14 cellular contexts compared by ENCODE assay signal in genomic region chr2:74039611-74040010, GRCh38. TPM values are rescaled to one million over a fixed set of nuclear protein-coding genes. Genes with fewer than 3 reads are reported as not detected.
DNase-seq lines count a peak whose midpoint lies in the region; ATAC-seq, FAIRE-seq and TF ChIP-seq lines count a peak whose summit lies in the region.
"Had no signal": no experiment of that assay in that cellular context is flagged by ENCODE, and none has a peak within 500 bp of the region (broad histone marks: within the 10 kb centered on the region; RNA-seq: fewer than 3 reads in every experiment).

No MANE protein-coding gene starts in this region.

- WGBS in GM12878 (ENCODE audit: insufficient coverage, insufficient replicate concordance, low lambda C conversion rate, missing lambda C conversion rate), result 75% methylated on average over 2 of the region's 2 CpGs
- WGBS in aorta, 2 donors, result 87 to 88% methylated on average over 2 of the region's 2 CpGs

- H3K9me3 ChIP-seq in BLaER1 (no peaks in the 10 kb centered on the region), GM12878 (replicated peaks; ENCODE audit: control insufficient read depth, insufficient read depth, low read length) (no peaks in the 10 kb centered on the region), aorta (ENCODE audit: control insufficient read depth, low read length) (no peaks in the 10 kb centered on the region)
- H3K9me3 ChIP-seq in CD8-positive, alpha-beta memory T cell (ENCODE audit: low read length), result no peaks in the 10 kb centered on the region

- POLR2A ChIA-PET in CD8-positive, alpha-beta memory T cell (lab: Charles Lee), result no interaction called here
- POLR2A ChIA-PET in GM12878 (lab: Charles Lee), result interaction anchor here (0.9 to 1.8 kb wide), 2 partner anchors 13 to 20 kb away, joined by 4 read pairs; no protein-coding TSS in a partner anchor
- POLR2A ChIA-PET in naive thymus-derived CD8-positive, alpha-beta T cell (lab: Charles Lee), result interaction anchor here (0.6 kb wide), 1 partner anchor 102 kb away, joined by 3 read pairs; no protein-coding TSS in a partner anchor

- H3K27ac ChIP-seq in BLaER1 (no peak overlapping the region), GM12878 (ENCODE audit: control insufficient read depth, insufficient read depth) (no peak overlapping the region), aorta (ENCODE audit: low read depth in 1 of 2, low read length in 2 of 2) (no peak overlapping the region)
- no peak overlapping the region for H3K27ac ChIP-seq in CD8-positive, alpha-beta memory T cell (ENCODE audit: low read depth, low read length)

- no peak for TF ChIP-seq CTCF in GM12878 (IDR thresholded peaks at IDR 0.05 in 2 of 3, conservative IDR thresholded peaks at IDR 0.05 in 1 of 3; ENCODE audit: control insufficient read depth in 2 of 3, extremely low read depth in 1 of 3, insufficient read depth in 1 of 3, low read depth in 3 of 3, low read length in 3 of 3)

- H3K4me1 ChIP-seq in BLaER1 (peaks cover 75% of the 10 kb centered on the region), GM12878 (ENCODE audit: control insufficient read depth, insufficient read depth, low read length) (peaks cover 58% of the 10 kb centered on the region), aorta (ENCODE audit: control insufficient read depth in 1 of 2, insufficient read depth in 2 of 2, low read length in 2 of 2) (no peaks in the 10 kb centered on the region)
- peaks cover 59% of the 10 kb centered on the region for H3K4me1 ChIP-seq in CD8-positive, alpha-beta memory T cell (ENCODE audit: insufficient read depth, low read length)

- peaks cover 0 to 2% (median 0%) of the 10 kb centered on the region in 3 donors for H3K36me3 Mint-ChIP-seq in CD8-positive, alpha-beta memory T cell
- H3K36me3 Mint-ChIP-seq in naive thymus-derived CD8-positive, alpha-beta T cell, result no peaks in the 10 kb centered on the region

- no peak for TF ChIP-seq EP300 in GM12878 (IDR thresholded peaks at IDR 0.05; ENCODE audit: borderline replicate concordance in 1 of 2, control insufficient read depth in 1 of 2, low read depth in 2 of 2, low read length in 2 of 2)

- ATAC-seq in GM12878 (no peak), aorta (ENCODE audit: low FRiP score) (no peak)
- no peak for ATAC-seq in naive thymus-derived CD8-positive, alpha-beta T cell

- H3K27me3 ChIP-seq in BLaER1, result no peaks in the 10 kb centered on the region
- H3K27me3 ChIP-seq in CD8-positive, alpha-beta memory T cell (ENCODE audit: insufficient read depth, low read length, poor library complexity, severe bottlenecking), result no peaks in the 10 kb centered on the region
- H3K27me3 ChIP-seq in GM12878 (replicated peaks in 1 of 2; ENCODE audit: control insufficient read depth in 2 of 2, insufficient read depth in 2 of 2, low read length in 1 of 2), result no peaks in the 10 kb centered on the region
- H3K27me3 ChIP-seq in aorta (ENCODE audit: control insufficient read depth in 1 of 2, insufficient read depth in 2 of 2, low read length in 1 of 2), result no peaks in the 10 kb centered on the region

- TSS peak; percentile 1 for BruUV-seq in GM12878 (replicated peaks; lab: Mats Ljungman, UMichigan)

- H4K20me1 ChIP-seq in BLaER1 (peaks cover 97% of the 10 kb centered on the region), GM12878 (ENCODE audit: control insufficient read depth, insufficient read depth) (peaks cover 3% of the 10 kb centered on the region; the same call in 1 of the 2 replicates)

- intact Hi-C loops in GM12878 (cut with micrococcal nuclease; ENCODE audit: unreplicated experiment) (no loop called here), aorta (cut with DNase I) (no loop called here)

- in situ Hi-C loops in GM12878 (cut with MboI), result no loop called here

- FAIRE-seq in GM12878 (lab: Jason Lieb, UNC), result no peak
- FAIRE-seq in GM19239 (lab: Jason Lieb, UNC), result no peak

- H3K4me3 ChIP-seq in BLaER1, result no peak overlapping the region
- no peak overlapping the region for H3K4me3 ChIP-seq in CD8-positive, alpha-beta memory T cell (ENCODE audit: low read length)
- H3K4me3 ChIP-seq in GM12878, result no peak overlapping the region
- no peak overlapping the region for H3K4me3 ChIP-seq in aorta (ENCODE audit: low read length in 2 of 2)

- DNase-seq in CD8-positive, alpha-beta memory T cell, result no peak
- DNase-seq in GM12878 (ENCODE audit: low read depth, low spot score), result no peak
- DNase-seq in naive thymus-derived CD8-positive, alpha-beta T cell, result no peak
- DNase-seq in ecto neural progenitor cell (ENCODE audit: low spot score), result no peak
- no peak for DNase-seq in aorta
- no peak for DNase-seq in GM19239 (ENCODE audit: insufficient read length, low spot score)
- no peak for DNase-seq in dermis blood vessel endothelial cell
- DNase-seq: DMS53, HCEC 1CT, KBM-7, NCI-H2029, NCI-H510A treated with DMSO at 0.1 percent for 48 hours, SHP77 treated with DMSO at 0.1 percent for 48 hours had no signal

- H3K4me3 Mint-ChIP-seq in CD8-positive, alpha-beta memory T cell, result peak overlapping the region in 1 of 7 donors; percentile 4
- H3K4me3 Mint-ChIP-seq in naive thymus-derived CD8-positive, alpha-beta T cell, result peak overlapping the region in 5 of 10 donors; percentile 1 to 28 (median 8)

- no peaks in the 10 kb centered on the region for H3K27me3 Mint-ChIP-seq in CD8-positive, alpha-beta memory T cell
- no peaks in the 10 kb centered on the region for H3K27me3 Mint-ChIP-seq in naive thymus-derived CD8-positive, alpha-beta T cell

- no peak overlapping the region for H3K9ac ChIP-seq in BLaER1
- no peak overlapping the region for H3K9ac ChIP-seq in GM12878 (ENCODE audit: control insufficient read depth, insufficient read depth, low read length)

- no peaks in the 10 kb centered on the region for H3K9me3 Mint-ChIP-seq in CD8-positive, alpha-beta memory T cell
- no peaks in the 10 kb centered on the region for H3K9me3 Mint-ChIP-seq in naive thymus-derived CD8-positive, alpha-beta T cell

- H3K27ac Mint-ChIP-seq in CD8-positive, alpha-beta memory T cell, result peak overlapping the region in 5 of 8 donors; percentile 5 to 83 (median 64)
- H3K27ac Mint-ChIP-seq in naive thymus-derived CD8-positive, alpha-beta T cell, result peak overlapping the region in 6 of 10 donors; percentile 3 to 85 (median 62)

- H2AFZ ChIP-seq in GM12878 (ENCODE audit: control insufficient read depth, low read depth, low read length), result no peak overlapping the region

- TF ChIP-seq RAD21 in GM12878 (IDR thresholded peaks at IDR 0.05; ENCODE audit: insufficient read depth, low read depth, low read length), result no peak

- SMC1A ChIA-PET in GM12878 (lab: Charles Lee; ENCODE audit: uncharacterized antibody, unreplicated experiment), result interaction anchor here (0.9 to 3.5 kb wide), 7 partner anchors 9 to 64 kb away, joined by 3 to 17 read pairs (median 3); no protein-coding TSS in a partner anchor

- H3K36me3 ChIP-seq in BLaER1 (peaks cover 40% of the 10 kb centered on the region), GM12878 (ENCODE audit: control insufficient read depth in 2 of 2, insufficient read depth in 2 of 2, low read length in 1 of 2) (peaks cover 5 to 15% of the 10 kb centered on the region in 2 experiments; a peak in 3 of 4 replicates), aorta (ENCODE audit: control insufficient read depth in 1 of 2, insufficient read depth in 2 of 2, low read length in 1 of 2) (no peaks in the 10 kb centered on the region)
- no peaks in the 10 kb centered on the region for H3K36me3 ChIP-seq in CD8-positive, alpha-beta memory T cell (ENCODE audit: insufficient read depth, low read length)

- CTCF ChIA-PET in CD8-positive, alpha-beta memory T cell (lab: Charles Lee), result no interaction called here
- CTCF ChIA-PET in GM12878 (lab: Yijun Ruan, JAX), result interaction anchor here (0.6 to 1.0 kb wide), 3 partner anchors 9 to 98 kb away, joined by 3 to 6 read pairs (median 3); no protein-coding TSS in a partner anchor

- peaks cover 56 to 76% (median 76%) of the 10 kb centered on the region in 3 donors for H3K4me1 Mint-ChIP-seq in CD8-positive, alpha-beta memory T cell
- H3K4me1 Mint-ChIP-seq in naive thymus-derived CD8-positive, alpha-beta T cell, result peaks cover 59 to 90% (median 84%) of the 10 kb centered on the region in 4 donors

- H3K79me2 ChIP-seq in GM12878 (ENCODE audit: control insufficient read depth, insufficient read depth, low read length), result peaks cover 95% of the 10 kb centered on the region

- RAD21 ChIA-PET in GM12878 (lab: Charles Lee; ENCODE audit: unreplicated experiment), result interaction anchor here (1.4 to 2.7 kb wide), 2 partner anchors 13 to 40 kb away, joined by 5 to 10 read pairs; no protein-coding TSS in a partner anchor

- H3K4me2 ChIP-seq in BLaER1 (peak overlapping the region; percentile 69), GM12878 (ENCODE audit: control insufficient read depth, insufficient read depth) (peak overlapping the region; percentile 7; the same call in 1 of the 2 replicates)

- TF ChIP-seq POLR2A in GM12878 (IDR thresholded peaks at IDR 0.05; ENCODE audit: low read depth, low read length), result no peak

TF ChIP-seq in GM12878, 131 proteins besides CTCF, POLR2A, EP300 and RAD21 (continues in another document):
- TF ChIP-seq SREBF1 (IDR thresholded peaks at IDR 0.05; ENCODE audit: low read length) (no peak), TBL1XR1 (IDR thresholded peaks at IDR 0.05; ENCODE audit: low read depth, low read length) (no peak)

RNA-seq across cellular contexts. Expression of gene TET3, which starts 54.9 kb away (rescaled TPM):
- total RNA-seq in CD8-positive, alpha-beta memory T cell, result 10 to 100 TPM; 19.9 to 20.5 TPM
- 0.78 TPM for polyA plus RNA-seq in CD8-positive, alpha-beta memory T cell
- 80.8 and 86.7 TPM in 2 replicates for total RNA-seq in GM12878 (2013; cell fraction: nucleolus; rRNA removed)
- 8.2 and 8.6 TPM in 2 replicates for total RNA-seq in GM12878 (2014; rRNA removed)
- total RNA-seq in GM12878 (2014; rRNA removed; fragmentation: Illumina TruSeq; extraction: Trizol), result 7.9 and 8.3 TPM in 2 replicates
- total RNA-seq in GM12878 (2021), result 23.8 and 25.9 TPM in 2 replicates
- polyA plus RNA-seq in GM12878 (2011; ENCODE audit: low read depth), result 6.2 TPM
- polyA plus RNA-seq in GM12878 (2011; rRNA removed), result 10.0 and 11.2 TPM in 2 replicates
- 7.3 and 8.3 TPM in 2 replicates for polyA plus RNA-seq in GM12878 (2011; cell fraction: cytosol; rRNA removed)
- polyA plus RNA-seq in GM12878 (2011; cell fraction: nucleus; rRNA removed), result 27.5 and 29.7 TPM in 2 replicates
- 11.7 and 11.9 TPM in 2 replicates for polyA plus RNA-seq in GM12878 (2012)
- polyA plus RNA-seq in GM12878 (2014; fragmentation: Illumina TruSeq; extraction: Trizol), result 10.0 and 11.3 TPM in 2 replicates
- under 1 TPM; 0.77 to 0.84 TPM for polyA plus RNA-seq in GM12878 (2014; fragmentation: Nextera tagmentation; extraction: Ambion mirVana)
- 10.5 and 10.6 TPM in 2 replicates for polyA plus RNA-seq in GM12878 (2014; rRNA removed)
- polyA plus RNA-seq in GM12878 (2016; fragmentation: Nextera tagmentation; extraction: Ambion mirVana), result 1 to 10 TPM; 2.1 to 2.7 TPM
- 14.6 and 21.8 TPM in 2 replicates for polyA minus RNA-seq in GM12878 (2011; rRNA and poly(A)+ RNA removed)
- polyA minus RNA-seq in GM12878 (2011; cell fraction: cytosol; rRNA and poly(A)+ RNA removed), result 10.1 and 12.2 TPM in 2 replicates
- polyA minus RNA-seq in GM12878 (2011; cell fraction: nucleus; rRNA and poly(A)+ RNA removed), result 15.4 and 28.9 TPM in 2 replicates
- total RNA-seq in naive thymus-derived CD8-positive, alpha-beta T cell, result 10 to 100 TPM; 30.1 to 30.5 TPM
- 1 to 10 TPM in 1 of 3 donors, under 1 TPM in 2; 0.46 to 1.0 (median 0.61) TPM for polyA plus RNA-seq in naive thymus-derived CD8-positive, alpha-beta T cell
- total RNA-seq in aorta, result 10 to 100 TPM in 1 of 2 donors, 1 to 10 TPM in 1; 9.5 to 12.1 TPM
- polyA plus RNA-seq in aorta, result 1 to 10 TPM; 1.0 to 1.9 TPM
- 7.0 and 8.7 TPM in 2 replicates for total RNA-seq in dermis blood vessel endothelial cell
